ENCODE assay signal across 32 cellular contexts in genomic region chr9:135437259-135437658, GRCh38.
"Had no signal": no experiment of that assay in that cellular context is flagged by ENCODE, and none has a peak within 500 bp of the region (broad histone marks: within the 10 kb centered on the region; RNA-seq: fewer than 3 reads in every experiment).

No MANE protein-coding gene starts in this region.

- H3K4me1 ChIP-seq: adrenal gland, ascending aorta, breast epithelium had no signal

- H3K4me3 ChIP-seq: adrenal gland, ascending aorta, body of pancreas, breast epithelium, cardiac muscle cell had no signal

- H3K27ac ChIP-seq: adrenal gland, ascending aorta, body of pancreas, brain microvascular endothelial cell, breast epithelium, cardiac muscle cell had no signal

- H3K27me3 ChIP-seq: adrenal gland, ascending aorta, body of pancreas, brain microvascular endothelial cell, breast epithelium, cardiac muscle cell had no signal

- H3K9me3 ChIP-seq: adrenal gland, body of pancreas had no signal

- FAIRE-seq: astrocyte, bronchial epithelial cell had no signal

- ATAC-seq: activated naive CD4-positive, alpha-beta T cell treated with anti-CD3 and anti-CD28 coated beads, Interleukin-2, amount 50 U/mL, for 72 hours; activated naive CD8-positive, alpha-beta T cell treated with anti-CD3 and anti-CD28 coated beads, Interleukin-2, amount 50 U/mL, for 24 hours; activated T-cell treated with anti-CD3 and anti-CD28 coated beads, Interleukin-2, amount 50 U/mL, for 4 hours; activated T-cell treated with anti-CD3 and anti-CD28 coated beads, Interleukin-2, amount 50 U/mL, for 72 hours; activated T-helper 17 cell treated with anti-CD3 and anti-CD28 coated beads, Interleukin-2, amount 50 U/mL, for 72 hours; body of pancreas had no signal

- H3K36me3 ChIP-seq: adrenal gland, ascending aorta, brain microvascular endothelial cell, breast epithelium, cardiac muscle cell had no signal

- DNase-seq: activated effector memory CD4-positive, alpha-beta T cell treated with anti-CD3 and anti-CD28 coated beads, Interleukin-2, amount 50 U/mL, for 16 hours; activated effector memory CD4-positive, alpha-beta T cell treated with Interleukin-2 at 50 U/mL for 16 hours; activated gamma-delta T cell; activated gamma-delta T cell treated with Interleukin-2 at 50 U/mL for 16 hours; activated naive CD4-positive, alpha-beta T cell; activated naive CD4-positive, alpha-beta T cell treated with anti-CD3 and anti-CD28 coated beads for 36 hours; activated naive CD4-positive, alpha-beta T cell treated with anti-CD3 and anti-CD28 coated beads, Interleukin-2, amount 10 ng/mL, durations not matched to agents 7 days and 5 days; activated naive CD4-positive, alpha-beta T cell treated with anti-CD3 and anti-CD28 coated beads, Interleukin-2, amount 50 U/mL, for 16 hours; activated naive CD4-positive, alpha-beta T cell treated with Interleukin-2 at 50 U/mL for 16 hours; activated naive CD8-positive, alpha-beta T cell treated with anti-CD3 and anti-CD28 coated beads for 36 hours; activated naive CD8-positive, alpha-beta T cell treated with anti-CD3 and anti-CD28 coated beads, Interleukin-2, amount 10 ng/mL, durations not matched to agents 7 days and 5 days; activated naive CD8-positive, alpha-beta T cell treated with anti-CD3 and anti-CD28 coated beads, Interleukin-2, amount 50 U/mL, for 24 hours; activated T-cell treated with anti-CD3 and anti-CD28 coated beads, Interleukin-2, amount 50 U/mL, for 24 hours; activated T-cell treated with anti-CD3 and anti-CD28 coated beads, Interleukin-2, amount 50 U/mL, for 4 hours; activated T-cell treated with anti-CD3 and anti-CD28 coated beads, Interleukin-2, amount 50 U/mL, for 48 hours; activated T-cell treated with anti-CD3 and anti-CD28 coated beads, Interleukin-2, amount 50 U/mL, for 72 hours; adrenal gland; amniotic stem cell; amygdala; anterior cingulate cortex; body of pancreas; brain microvascular endothelial cell; caudate nucleus; central memory CD4-positive, alpha-beta T cell; cerebellar nuclear complex had no signal
